Comparison of ENCODE assay signal across 29 cellular contexts in genomic region chr11:11505190-11505589, GRCh38.
"Had no signal": no experiment of that assay in that cellular context is flagged by ENCODE, and none has a peak within 500 bp of the region (broad histone marks: within the 10 kb centered on the region; RNA-seq: fewer than 3 reads in every experiment).

No MANE protein-coding gene starts in this region.

- H3K27ac Mint-ChIP-seq: activated CD4-positive, alpha-beta memory T cell treated with anti-CD3 and anti-CD28 coated beads for 36 hours; activated CD4-positive, alpha-beta T cell treated with anti-CD3 and anti-CD28 coated beads, Interleukin-2, amount 10 ng/mL, durations not matched to agents 24 days and 14 days; activated naive CD4-positive, alpha-beta T cell treated with anti-CD3 and anti-CD28 coated beads for 36 hours; activated naive CD8-positive, alpha-beta T cell treated with anti-CD3 and anti-CD28 coated beads for 36 hours; activated T-helper 1 cell treated with anti-CD3 and anti-CD28 coated beads, Interleukin-12 subunit alpha, Interleukin-12 subunit beta, Interleukin-2, Interleukin-4 antibody, amounts not matched to agents 30 ng/mL and 10 ng/mL and 1 ng/mL, durations not matched to agents 14 hours and 24 hours and 36 hours; effector memory CD8-positive, alpha-beta T cell; memory B cell; natural killer cell; neural progenitor cell had no signal

- DNase-seq: activated CD4-positive, alpha-beta memory T cell treated with anti-CD3 and anti-CD28 coated beads for 36 hours; activated CD4-positive, alpha-beta T cell treated with anti-CD3 and anti-CD28 coated beads, Interleukin-2, amount 10 ng/mL, durations not matched to agents 24 days and 14 days; activated CD4-positive, CD25-positive, alpha-beta regulatory T cell treated with anti-CD3 and anti-CD28 coated beads, Interleukin-2, amount 50 U/mL, for 72 hours; activated CD8-positive, alpha-beta memory T cell treated with anti-CD3 and anti-CD28 coated beads, Interleukin-2, amount 50 U/mL, for 4 hours; activated effector memory CD4-positive, alpha-beta T cell treated with anti-CD3 and anti-CD28 coated beads, Interleukin-2, amount 50 U/mL, for 16 hours; activated naive CD4-positive, alpha-beta T cell treated with anti-CD3 and anti-CD28 coated beads for 36 hours; activated naive CD8-positive, alpha-beta T cell treated with anti-CD3 and anti-CD28 coated beads for 36 hours; activated T-cell treated with anti-CD3 and anti-CD28 coated beads, Interleukin-2, amount 50 U/mL, for 1 hour; amniotic stem cell; brain microvascular endothelial cell; cortex of kidney; effector memory CD8-positive, alpha-beta T cell; erythroblast; islet precursor cell; natural killer cell; occipital lobe; right cardiac atrium; spleen; stimulated activated naive CD4-positive, alpha-beta T cell; T-helper 9 cell; WERI-Rb-1 had no signal

- H3K27me3 ChIP-seq: gastroesophageal sphincter, neural progenitor cell, spleen, suprapubic skin, tibial nerve had no signal

- ATAC-seq: effector memory CD8-positive, alpha-beta T cell; gastroesophageal sphincter; natural killer cell; right cardiac atrium had no signal

- H2AFZ ChIP-seq: hepatocyte, neural progenitor cell, parathyroid adenoma had no signal

- H3K4me3 ChIP-seq: gastroesophageal sphincter, hepatocyte, neural progenitor cell, spleen, suprapubic skin, tibial nerve had no signal

- H3K9me3 Mint-ChIP-seq: activated CD4-positive, alpha-beta memory T cell treated with anti-CD3 and anti-CD28 coated beads for 36 hours; activated CD4-positive, alpha-beta T cell treated with anti-CD3 and anti-CD28 coated beads, Interleukin-2, amount 10 ng/mL, durations not matched to agents 24 days and 14 days; activated naive CD4-positive, alpha-beta T cell treated with anti-CD3 and anti-CD28 coated beads for 36 hours; activated naive CD8-positive, alpha-beta T cell treated with anti-CD3 and anti-CD28 coated beads for 36 hours; activated T-helper 1 cell treated with anti-CD3 and anti-CD28 coated beads, Interleukin-12 subunit alpha, Interleukin-12 subunit beta, Interleukin-2, Interleukin-4 antibody, amounts not matched to agents 30 ng/mL and 10 ng/mL and 1 ng/mL, durations not matched to agents 14 hours and 24 hours and 36 hours; effector memory CD8-positive, alpha-beta T cell; memory B cell; natural killer cell; neural progenitor cell had no signal

- H3K79me2 ChIP-seq: hepatocyte, parathyroid adenoma had no signal

- H3K36me3 ChIP-seq: brain microvascular endothelial cell, gastroesophageal sphincter, neural progenitor cell, spleen, suprapubic skin, tibial nerve, WERI-Rb-1 had no signal

- H3K4me2 ChIP-seq: hepatocyte, neural progenitor cell had no signal

- H3K4me1 Mint-ChIP-seq: activated CD4-positive, alpha-beta T cell treated with anti-CD3 and anti-CD28 coated beads, Interleukin-2, amount 10 ng/mL, durations not matched to agents 24 days and 14 days; activated naive CD8-positive, alpha-beta T cell treated with anti-CD3 and anti-CD28 coated beads for 36 hours; memory B cell; natural killer cell had no signal

- H3K9me3 ChIP-seq: gastroesophageal sphincter, spleen, suprapubic skin, tibial nerve had no signal

- H3K36me3 Mint-ChIP-seq: activated CD4-positive, alpha-beta memory T cell treated with anti-CD3 and anti-CD28 coated beads for 36 hours; activated naive CD8-positive, alpha-beta T cell treated with anti-CD3 and anti-CD28 coated beads for 36 hours; memory B cell; natural killer cell; neural progenitor cell had no signal

- H3K9ac ChIP-seq: neural progenitor cell, parathyroid adenoma had no signal

- H3K4me3 Mint-ChIP-seq: activated CD4-positive, alpha-beta memory T cell treated with anti-CD3 and anti-CD28 coated beads for 36 hours; activated CD4-positive, alpha-beta T cell treated with anti-CD3 and anti-CD28 coated beads, Interleukin-2, amount 10 ng/mL, durations not matched to agents 24 days and 14 days; activated naive CD4-positive, alpha-beta T cell treated with anti-CD3 and anti-CD28 coated beads for 36 hours; activated naive CD8-positive, alpha-beta T cell treated with anti-CD3 and anti-CD28 coated beads for 36 hours; activated T-helper 1 cell treated with anti-CD3 and anti-CD28 coated beads, Interleukin-12 subunit alpha, Interleukin-12 subunit beta, Interleukin-2, Interleukin-4 antibody, amounts not matched to agents 30 ng/mL and 10 ng/mL and 1 ng/mL, durations not matched to agents 14 hours and 24 hours and 36 hours; effector memory CD8-positive, alpha-beta T cell; memory B cell; natural killer cell; neural progenitor cell had no signal

- H3K27me3 Mint-ChIP-seq: activated CD4-positive, alpha-beta memory T cell treated with anti-CD3 and anti-CD28 coated beads for 36 hours had no signal

- H3K27ac ChIP-seq: brain microvascular endothelial cell, gastroesophageal sphincter, hepatocyte, neural progenitor cell, parathyroid adenoma, spleen, suprapubic skin, tibial nerve, WERI-Rb-1 had no signal

- H3K4me1 ChIP-seq: spleen had no signal
